Comparison of ENCODE assay signal across 8 cellular contexts in genomic region chr7:64098-64521, GRCh38.
DNase-seq lines count a peak whose midpoint lies in the region; ATAC-seq lines count a peak whose summit lies in the region.

No MANE protein-coding gene starts in this region.

- H3K9me3 ChIP-seq in right cardiac atrium (ENCODE audit: control insufficient read depth, low read length) = no peaks in the 10 kb centered on the region

- no peaks in the 10 kb centered on the region for H3K27me3 ChIP-seq in right cardiac atrium (ENCODE audit: control insufficient read depth, insufficient read depth)

- DNase-seq in NCI-H1436 (lab: John Stamatoyannopoulos, UW) = peak; percentile 33
- no peak for DNase-seq in NCI-H1436 treated with DMSO at 0.1 percent for 48 hours (lab: John Stamatoyannopoulos, UW)
- peak; percentile 22 for DNase-seq in NCI-H146 treated with DMSO at 0.1 percent for 48 hours (lab: John Stamatoyannopoulos, UW; ENCODE audit: unreplicated experiment)
- DNase-seq in amniotic epithelial cell (ENCODE audit: low read depth) = peak; percentile 63
- DNase-seq in right cardiac atrium = peak in 2 of 3 donors; percentile 65 to 88
- peak; percentile 29 for DNase-seq in skeletal muscle cell (ENCODE audit: low read depth)

- ATAC-seq in right cardiac atrium (peak; percentile 57 to 70), GM21576 (IDR thresholded peaks at IDR 0.05; ENCODE audit: unreplicated experiment) (no peak), HG02981 (IDR thresholded peaks at IDR 0.05; ENCODE audit: unreplicated experiment) (no peak)

- H3K4me3 ChIP-seq in right cardiac atrium (ENCODE audit: low read length) (no peak overlapping the region), skeletal muscle cell (ENCODE audit: low read depth, low read length) (no peak overlapping the region)

- H3K4me1 ChIP-seq in right cardiac atrium (ENCODE audit: control insufficient read depth, insufficient read depth, low read length) = peaks cover 2% of the 10 kb centered on the region

- 52% methylated on average over 4 of the region's 4 CpGs for WGBS in right cardiac atrium

- intact Hi-C loops in right cardiac atrium (cut with DNase I) = no loop called here

- H3K27ac ChIP-seq in right cardiac atrium (ENCODE audit: low read length) = no peak overlapping the region

Comparison
In these comparisons a context has a peak if more than half of its experiments do, and no peak if none do; other contexts are left out.
1. ATAC-seq: peak in right cardiac atrium (2 of 2); none in GM21576 (single experiment) and HG02981 (single experiment).